12 cellular contexts compared by ENCODE assay signal in genomic region chr4:5887011-5887360, GRCh38. TPM values are rescaled to one million over a fixed set of nuclear protein-coding genes. Genes with fewer than 3 reads are reported as not detected.
A peak's percentile ranks its signal among the peaks of the same experiment; 100 is the strongest.
DNase-seq lines count a peak whose midpoint lies in the region; ATAC-seq, FAIRE-seq and TF ChIP-seq lines count a peak whose summit lies in the region.
"Had no signal": no experiment of that assay in that cellular context is flagged by ENCODE, and none has a peak within 500 bp of the region (broad histone marks: within the 10 kb centered on the region; RNA-seq: fewer than 3 reads in every experiment).

No MANE protein-coding gene starts in this region.

- TF ChIP-seq RAD21 in H1 (IDR thresholded peaks at IDR 0.05 in 1 of 2, conservative IDR thresholded peaks at IDR 0.05 in 1 of 2; ENCODE audit: low read depth in 2 of 2, low read length in 2 of 2), result no peak

- in situ Hi-C loops in brain microvascular endothelial cell (cut with HindIII; ENCODE audit: low pct_ligation_motif_present, low sequenced_read_pairs), result no loop called here

- TF ChIP-seq POLR2A in H1 (IDR thresholded peaks at IDR 0.05; ENCODE audit: control extremely low read depth in 1 of 2, low read depth in 2 of 2, low read length in 2 of 2), result no peak

- peak overlapping the region; percentile 51 for H3K4ac ChIP-seq in H1 (replicated peaks; ENCODE audit: insufficient read length, low read depth, low read length)

- H3K9ac ChIP-seq in H1 (replicated peaks in 1 of 4; ENCODE audit: extremely low read depth in 1 of 4, low read depth in 3 of 4, low read length in 3 of 4), result 0 out of 7 replicates have a peak overlapping the region, but pooled peaks of 2 of the 4 experiments have one; percentile 8 to 56

- TF ChIP-seq CTCF in H1 (IDR thresholded peaks at IDR 0.05; ENCODE audit: control extremely low read depth in 1 of 3, insufficient read depth in 1 of 3, low read depth in 1 of 3, low read length in 3 of 3) (no peak), brain microvascular endothelial cell (IDR thresholded peaks at IDR 0.05; ENCODE audit: low read depth, low read length, missing control alignments) (no peak)

- no peak for TF ChIP-seq EP300 in H1 (IDR thresholded peaks at IDR 0.05; ENCODE audit: borderline replicate concordance in 1 of 2, low read depth in 2 of 2, low read length in 2 of 2)

- H3K4me2 ChIP-seq in H1 (ENCODE audit: insufficient read depth in 1 of 2, low read depth in 2 of 2, low read length in 2 of 2), result peak overlapping the region; percentile 73 to 91

- no peak overlapping the region for H3K27ac ChIP-seq in H1 (ENCODE audit: low read depth, low read length)
- no peak overlapping the region for H3K27ac ChIP-seq in brain microvascular endothelial cell

- POLR2A ChIA-PET in H1 (lab: Charles Lee; ENCODE audit: partially characterized antibody), result interaction anchor here (0.6 to 1.7 kb wide), 9 partner anchors 8 to 93 kb away, joined by 3 to 7 read pairs (median 3); no protein-coding TSS in a partner anchor

- H4K91ac ChIP-seq in H1 (replicated peaks; ENCODE audit: insufficient read length, low read length), result no peak overlapping the region

- H3K4me3 ChIP-seq in H1 (ENCODE audit: extremely low read depth in 1 of 4, insufficient read depth in 2 of 4, low read depth in 3 of 4, low read length in 4 of 4) (peak overlapping the region; percentile 71 to 98 (median 74)), brain microvascular endothelial cell (ENCODE audit: low read depth, low read length) (no peak overlapping the region)

- DNase-seq in stimulated activated naive CD8-positive, alpha-beta T cell treated with anti-CD3 and anti-CD28 coated beads, Interleukin-15, amount 100 ng/mL, for 72 hours, result no peak
- DNase-seq in stimulated activated naive CD8-positive, alpha-beta T cell treated with anti-CD3 and anti-CD28 coated beads, Interleukin-15, Interleukin-2, amounts not matched to agents 100 U/mL and 50 U/mL, for 24 hours, result no peak
- DNase-seq in H1 (ENCODE audit: low read depth in 1 of 2, low spot score in 2 of 2) (no peak), naive B cell (no peak), COLO829 (ENCODE audit: low spot score) (no peak), brain microvascular endothelial cell (no peak), NCI-H2171 (lab: John Stamatoyannopoulos, UW) (no peak)
- DNase-seq: activated CD4-positive, alpha-beta T cell treated with anti-CD3 and anti-CD28 coated beads, Interleukin-2, amount 10 ng/mL, durations not matched to agents 7 days and 5 days; NCI-H1436 treated with DMSO at 0.1 percent for 48 hours had no signal

- H2BK120ac ChIP-seq in H1 (replicated peaks; ENCODE audit: low read depth, low read length), result no peak overlapping the region

- H3K4me1 Mint-ChIP-seq in stimulated activated naive CD8-positive, alpha-beta T cell treated with anti-CD3 and anti-CD28 coated beads, Interleukin-15, amount 100 ng/mL, for 72 hours, result peaks cover 7% of the 10 kb centered on the region
- H3K4me1 Mint-ChIP-seq in naive B cell, result peaks cover 42 to 65% (median 56%) of the 10 kb centered on the region in 3 donors

- H2BK15ac ChIP-seq in H1 (ENCODE audit: low read length), result no peak overlapping the region

- no peak overlapping the region for H3K56ac ChIP-seq in H1 (replicated peaks; ENCODE audit: insufficient read length, low read depth, low read length)

- H4K8ac ChIP-seq in H1 (ENCODE audit: extremely low read depth, insufficient read depth, low read length), result no peak overlapping the region

- no peak overlapping the region for H2BK20ac ChIP-seq in H1 (ENCODE audit: low read length)

- WGBS in H1 (ENCODE audit: extremely low coverage in 1 of 2, insufficient coverage in 1 of 2, insufficient read length in 1 of 2, insufficient replicate concordance in 2 of 2, low coverage in 1 of 2, low lambda C conversion rate in 2 of 2, missing lambda C conversion rate in 1 of 2), 2 experiments, result 24% methylated on average over 8 of the region's 8 CpGs; no CpG with 5 or more reads in 1 of the 2 experiments

- H3K9me3 Mint-ChIP-seq in stimulated activated naive CD8-positive, alpha-beta T cell treated with anti-CD3 and anti-CD28 coated beads, Interleukin-15, amount 100 ng/mL, for 72 hours, result peaks cover 0 to 11% of the 10 kb centered on the region in 2 donors
- H3K9me3 Mint-ChIP-seq in naive B cell, result peaks cover 0 to 9% (median 2%) of the 10 kb centered on the region in 7 donors
- H3K9me3 Mint-ChIP-seq: activated CD4-positive, alpha-beta T cell treated with anti-CD3 and anti-CD28 coated beads, Interleukin-2, amount 10 ng/mL, durations not matched to agents 7 days and 5 days; activated T-helper 2 cell treated with anti-CD3 and anti-CD28 coated beads, Interferon-gamma antibody, Interleukin-2, Interleukin-4, amounts not matched to agents 10 μg/mL and 5 μg/mL and 100 μg/mL, durations not matched to agents 14 hours and 24 hours and 36 hours had no signal

- no peaks in the 10 kb centered on the region for H3K36me3 ChIP-seq in H1 (ENCODE audit: control insufficient read depth in 2 of 4, insufficient read depth in 4 of 4, low read length in 3 of 4)
- no peaks in the 10 kb centered on the region for H3K36me3 ChIP-seq in brain microvascular endothelial cell (replicated peaks)

- H2BK12ac ChIP-seq in H1 (ENCODE audit: low read depth, low read length), result 0 out of 2 replicates have a peak overlapping the region, but pooled peaks have one; percentile 4

- H3K23me2 ChIP-seq in H1 (ENCODE audit: low read depth, low read length), result peaks cover 19% of the 10 kb centered on the region; the same call in 1 of the 2 replicates

- H3K4me1 ChIP-seq in H1 (replicated peaks in 1 of 4; ENCODE audit: control insufficient read depth in 3 of 4, insufficient read depth in 4 of 4, low read length in 3 of 4), result peaks cover 22 to 39% (median 29%) of the 10 kb centered on the region in 4 experiments

- no peak overlapping the region for H3K4me3 Mint-ChIP-seq in stimulated activated naive CD8-positive, alpha-beta T cell treated with anti-CD3 and anti-CD28 coated beads, Interleukin-15, amount 100 ng/mL, for 72 hours
- H3K4me3 Mint-ChIP-seq in naive B cell, result peak overlapping the region in 6 of 8 donors; percentile 42 to 72 (median 58)
- H3K4me3 Mint-ChIP-seq: activated CD4-positive, alpha-beta T cell treated with anti-CD3 and anti-CD28 coated beads, Interleukin-2, amount 10 ng/mL, durations not matched to agents 7 days and 5 days had no signal

- no peak overlapping the region for H2AFZ ChIP-seq in H1 (ENCODE audit: low read length)

- peak; percentile 6 for ATAC-seq in stimulated activated naive CD8-positive, alpha-beta T cell treated with anti-CD3 and anti-CD28 coated beads, Interleukin-15, amount 100 ng/mL, for 72 hours
- ATAC-seq in stimulated activated naive CD8-positive, alpha-beta T cell treated with anti-CD3 and anti-CD28 coated beads, Interleukin-15, Interleukin-2, amounts not matched to agents 100 U/mL and 50 U/mL, for 24 hours, result no peak
- no peak for ATAC-seq in naive B cell (ENCODE audit: low read depth in 2 of 2)
- ATAC-seq in GM18870 (IDR thresholded peaks at IDR 0.05; ENCODE audit: unreplicated experiment), result no peak

- peaks cover 73% of the 10 kb centered on the region for H3K27me3 Mint-ChIP-seq in stimulated activated naive CD8-positive, alpha-beta T cell treated with anti-CD3 and anti-CD28 coated beads, Interleukin-15, amount 100 ng/mL, for 72 hours
- H3K27me3 Mint-ChIP-seq in naive B cell, result peaks cover 41 to 59% (median 45%) of the 10 kb centered on the region in 3 donors

- no peak overlapping the region; the same call in 1 of the 2 replicates for H3K18ac ChIP-seq in H1 (ENCODE audit: extremely low read depth, low read length)

- peaks cover 10 to 53% of the 10 kb centered on the region in 2 experiments for H3K79me2 ChIP-seq in H1 (ENCODE audit: control insufficient read depth in 1 of 2, insufficient read depth in 2 of 2, low read length in 2 of 2)

- no peaks in the 10 kb centered on the region for H3K36me3 Mint-ChIP-seq in naive B cell

- no peaks in the 10 kb centered on the region for H3K9me3 ChIP-seq in H1 (ENCODE audit: insufficient read depth in 2 of 2, low read depth in 1 of 2, low read length in 1 of 2)

- CTCF ChIA-PET in H1 (lab: Charles Lee; ENCODE audit: partially characterized antibody), result interaction anchor here (0.6 to 1.9 kb wide), 10 partner anchors 9 to 111 kb away, joined by 3 to 7 read pairs (median 3); no protein-coding TSS in a partner anchor

- H4K20me1 ChIP-seq in H1 (replicated peaks in 1 of 2; ENCODE audit: control insufficient read depth in 1 of 2, insufficient read depth in 2 of 2, low read length in 2 of 2), result peaks cover 43 to 51% of the 10 kb centered on the region in 2 experiments

- no peak overlapping the region for H3K23ac ChIP-seq in H1 (ENCODE audit: insufficient read length)

- H3K14ac ChIP-seq in H1 (ENCODE audit: insufficient read length), result no peak overlapping the region

- H4K5ac ChIP-seq in H1 (ENCODE audit: insufficient read length, low read depth, low read length), result no peak overlapping the region

- H3K27ac Mint-ChIP-seq in stimulated activated naive CD8-positive, alpha-beta T cell treated with anti-CD3 and anti-CD28 coated beads, Interleukin-15, amount 100 ng/mL, for 72 hours, result no peak overlapping the region
- H3K27ac Mint-ChIP-seq in naive B cell, result no peak overlapping the region
- H3K27ac Mint-ChIP-seq: activated CD4-positive, alpha-beta T cell treated with anti-CD3 and anti-CD28 coated beads, Interleukin-2, amount 10 ng/mL, durations not matched to agents 7 days and 5 days; activated T-helper 2 cell treated with anti-CD3 and anti-CD28 coated beads, Interferon-gamma antibody, Interleukin-2, Interleukin-4, amounts not matched to agents 10 μg/mL and 5 μg/mL and 100 μg/mL, durations not matched to agents 14 hours and 24 hours and 36 hours had no signal

- no peak for FAIRE-seq in H1 (lab: Jason Lieb, UNC)
- FAIRE-seq: keratinocyte had no signal

- peaks cover 11% of the 10 kb centered on the region for H3K79me1 ChIP-seq in H1 (ENCODE audit: low read depth, low read length)

- H2BK5ac ChIP-seq in H1 (ENCODE audit: low read depth, low read length), result no peak overlapping the region

- H2AK5ac ChIP-seq in H1 (ENCODE audit: low read depth, low read length), result 0 out of 2 replicates have a peak overlapping the region, but pooled peaks have one; percentile 17

- peaks cover 11 to 26% (median 23%) of the 10 kb centered on the region in 4 experiments for H3K27me3 ChIP-seq in H1 (replicated peaks in 1 of 4; ENCODE audit: control insufficient read depth in 3 of 4, extremely low read depth in 1 of 4, insufficient read depth in 3 of 4, low read length in 3 of 4)
- H3K27me3 ChIP-seq in brain microvascular endothelial cell (replicated peaks), result peaks cover 56% of the 10 kb centered on the region

RNA-seq across cellular contexts. Expression of gene CRMP1, which starts 5.9 kb away (rescaled TPM):
- 117 and 120 TPM in 2 replicates for total RNA-seq in H1 (2021; fragmentation: NEBNext Ultra II Directional; extraction: Animal tissue kit (Norgen Biotek cat#: 25700))
- polyA plus RNA-seq in H1 (2011; rRNA removed) (131 and 137 TPM in 2 replicates), naive B cell (ENCODE audit: low read depth in 6 of 6) (1 to 10 TPM in 3 of 6 donors, under 1 TPM in 2, not detected in 1; 0.49 to 3.5 (median 1.3) TPM)
- 121 TPM for polyA plus RNA-seq in H1 (2011; cell fraction: cytosol; rRNA removed)
- polyA plus RNA-seq in H1 (2011; cell fraction: nucleus; rRNA removed), result 117 TPM
- polyA plus RNA-seq in H1 (2012, experiment 1 of 2), result 104 to 147 TPM (median 135 TPM) in 4 replicates
- 125 TPM for polyA plus RNA-seq in H1 (2012, experiment 2 of 2)
- 92.2 TPM for polyA plus RNA-seq in H1 (2013, experiment 1 of 2)
- 91.3 TPM for polyA plus RNA-seq in H1 (2013, experiment 2 of 2)
- polyA minus RNA-seq in H1 (2011; rRNA and poly(A)+ RNA removed), result 101 and 107 TPM in 2 replicates
- 75.3 TPM for polyA minus RNA-seq in H1 (2011; cell fraction: cytosol; rRNA and poly(A)+ RNA removed)
- 50.6 TPM for polyA minus RNA-seq in H1 (2011; cell fraction: nucleus; rRNA and poly(A)+ RNA removed)

Comparison
In these comparisons a context has a peak if more than half of its experiments do, and no peak if none do; other contexts are left out.
1. H3K4me3 Mint-ChIP-seq: peak in naive B cell (6 of 8); none in stimulated activated naive CD8-positive, alpha-beta T cell treated with anti-CD3 and anti-CD28 coated beads, Interleukin-15, amount 100 ng/mL, for 72 hours (0 of 2).
2. RNA of gene CRMP1, which starts 5.9 kb away (polyA plus RNA-seq): 91.3 to 147 TPM in H1; 0.49 to 3.5 TPM in naive B cell; every median in the first group is over 10 times any median in the second.